Comparison of ENCODE assay signal across 17 cellular contexts in genomic region chrX:19214248-19214787, GRCh38.
"Had no signal": no experiment of that assay in that cellular context is flagged by ENCODE, and none has a peak within 500 bp of the region (broad histone marks: within the 10 kb centered on the region; RNA-seq: fewer than 3 reads in every experiment).

No MANE protein-coding gene starts in this region.

- H3K36me3 ChIP-seq: esophagus muscularis mucosa, gastrocnemius medialis, heart right ventricle, left ventricle myocardium inferior, lower lobe of right lung, neural progenitor cell, ovary, stomach had no signal

- H3K9ac ChIP-seq: neural progenitor cell had no signal

- ATAC-seq: gastrocnemius medialis; heart right ventricle; lower lobe of right lung; natural killer cell treated with Interleukin-12 subunit alpha and Interleukin-12 subunit beta and Interleukin-15 and Interleukin-18, amount 100 ng/mL, for 72 hours; right cardiac atrium had no signal

- DNase-seq: effector memory CD4-positive, alpha-beta T cell; gastrocnemius medialis; heart right ventricle; left ventricle myocardium inferior; lower lobe of right lung; midbrain; nucleus accumbens; ovary; right cardiac atrium; stimulated activated naive CD4-positive, alpha-beta T cell; stomach; substantia nigra; trophoblast cell had no signal

- H3K4me1 ChIP-seq: esophagus muscularis mucosa, gastrocnemius medialis, heart right ventricle, left ventricle myocardium inferior, lower lobe of right lung, neural progenitor cell, stomach had no signal

- H3K4me3 ChIP-seq: esophagus muscularis mucosa, gastrocnemius medialis, heart right ventricle, left ventricle myocardium inferior, lower lobe of right lung, neural progenitor cell, ovary, stomach had no signal

- H2AFZ ChIP-seq: neural progenitor cell had no signal

- H3K27me3 ChIP-seq: esophagus muscularis mucosa, gastrocnemius medialis, neural progenitor cell, ovary, stomach had no signal

- H3K4me2 ChIP-seq: neural progenitor cell had no signal

- H3K9me3 ChIP-seq: esophagus muscularis mucosa, gastrocnemius medialis, heart right ventricle, left ventricle myocardium inferior, lower lobe of right lung, ovary, stomach had no signal

- H3K27ac ChIP-seq: epithelial cell of prostate, esophagus muscularis mucosa, gastrocnemius medialis, heart right ventricle, left ventricle myocardium inferior, lower lobe of right lung, neural progenitor cell, ovary, stomach had no signal
